Comparison of ENCODE assay signal across 2 cellular contexts in the genomic region with DNA sequence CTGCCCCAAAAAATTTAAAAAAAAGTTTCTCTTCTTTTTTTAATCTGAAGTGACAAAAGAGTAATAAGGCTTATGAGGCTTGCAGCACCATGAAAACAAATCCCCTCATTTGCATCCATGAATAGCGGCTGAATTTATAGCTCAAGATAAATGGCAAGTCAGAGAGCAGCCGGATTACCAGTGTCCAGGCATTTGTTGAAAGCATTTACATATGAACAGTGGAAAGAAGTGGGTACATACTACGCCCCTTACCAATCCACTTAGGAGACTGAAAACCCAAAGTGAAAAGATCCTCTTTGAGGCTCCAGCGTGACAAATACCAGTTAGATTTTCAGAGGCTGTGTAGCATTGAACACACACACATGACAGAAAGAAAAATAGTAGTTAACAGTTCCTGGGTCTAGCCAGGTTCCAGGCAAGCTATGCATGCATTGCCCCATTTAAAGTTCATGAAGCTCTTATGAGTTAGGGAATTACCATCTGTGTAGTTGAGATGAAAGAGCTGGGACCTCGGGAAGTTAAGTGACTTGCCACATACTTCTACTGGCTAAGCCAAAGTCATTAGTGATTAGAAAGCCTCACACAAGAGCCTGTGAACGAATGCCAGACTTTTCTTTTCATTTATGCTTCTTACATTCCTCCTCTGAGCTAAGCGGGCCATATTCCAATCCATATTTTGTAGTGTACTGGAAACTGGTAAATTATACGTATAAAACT.
TF ChIP-seq lines count a peak whose summit lies in the region.

No MANE protein-coding gene starts in this region.

TF ChIP-seq in GM23338, 12 proteins besides CTCF, POLR2A, EP300 and RAD21 (continued from another document):
- TF ChIP-seq, protein P1, sequence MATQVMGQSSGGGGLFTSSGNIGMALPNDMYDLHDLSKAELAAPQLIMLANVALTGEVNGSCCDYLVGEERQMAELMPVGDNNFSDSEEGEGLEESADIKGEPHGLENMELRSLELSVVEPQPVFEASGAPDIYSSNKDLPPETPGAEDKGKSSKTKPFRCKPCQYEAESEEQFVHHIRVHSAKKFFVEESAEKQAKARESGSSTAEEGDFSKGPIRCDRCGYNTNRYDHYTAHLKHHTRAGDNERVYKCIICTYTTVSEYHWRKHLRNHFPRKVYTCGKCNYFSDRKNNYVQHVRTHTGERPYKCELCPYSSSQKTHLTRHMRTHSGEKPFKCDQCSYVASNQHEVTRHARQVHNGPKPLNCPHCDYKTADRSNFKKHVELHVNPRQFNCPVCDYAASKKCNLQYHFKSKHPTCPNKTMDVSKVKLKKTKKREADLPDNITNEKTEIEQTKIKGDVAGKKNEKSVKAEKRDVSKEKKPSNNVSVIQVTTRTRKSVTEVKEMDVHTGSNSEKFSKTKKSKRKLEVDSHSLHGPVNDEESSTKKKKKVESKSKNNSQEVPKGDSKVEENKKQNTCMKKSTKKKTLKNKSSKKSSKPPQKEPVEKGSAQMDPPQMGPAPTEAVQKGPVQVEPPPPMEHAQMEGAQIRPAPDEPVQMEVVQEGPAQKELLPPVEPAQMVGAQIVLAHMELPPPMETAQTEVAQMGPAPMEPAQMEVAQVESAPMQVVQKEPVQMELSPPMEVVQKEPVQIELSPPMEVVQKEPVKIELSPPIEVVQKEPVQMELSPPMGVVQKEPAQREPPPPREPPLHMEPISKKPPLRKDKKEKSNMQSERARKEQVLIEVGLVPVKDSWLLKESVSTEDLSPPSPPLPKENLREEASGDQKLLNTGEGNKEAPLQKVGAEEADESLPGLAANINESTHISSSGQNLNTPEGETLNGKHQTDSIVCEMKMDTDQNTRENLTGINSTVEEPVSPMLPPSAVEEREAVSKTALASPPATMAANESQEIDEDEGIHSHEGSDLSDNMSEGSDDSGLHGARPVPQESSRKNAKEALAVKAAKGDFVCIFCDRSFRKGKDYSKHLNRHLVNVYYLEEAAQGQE (IDR thresholded peaks at IDR 0.05; ENCODE audit: unreplicated experiment): no peak
- no peak for TF ChIP-seq NANOG (IDR thresholded peaks at IDR 0.05; ENCODE audit: borderline replicate concordance)
- TF ChIP-seq EZH2 (IDR thresholded peaks at IDR 0.05; ENCODE audit: low read depth, unreplicated experiment): no peak

TF ChIP-seq in WTC11, 78 proteins besides CTCF, POLR2A, EP300 and RAD21 (continued from another document):
- TF ChIP-seq, protein P2, sequence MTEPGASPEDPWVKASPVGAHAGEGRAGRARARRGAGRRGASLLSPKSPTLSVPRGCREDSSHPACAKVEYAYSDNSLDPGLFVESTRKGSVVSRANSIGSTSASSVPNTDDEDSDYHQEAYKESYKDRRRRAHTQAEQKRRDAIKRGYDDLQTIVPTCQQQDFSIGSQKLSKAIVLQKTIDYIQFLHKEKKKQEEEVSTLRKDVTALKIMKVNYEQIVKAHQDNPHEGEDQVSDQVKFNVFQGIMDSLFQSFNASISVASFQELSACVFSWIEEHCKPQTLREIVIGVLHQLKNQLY (CRISPR knock-in tag; IDR thresholded peaks at IDR 0.05): no peak
- TF ChIP-seq, protein P3, sequence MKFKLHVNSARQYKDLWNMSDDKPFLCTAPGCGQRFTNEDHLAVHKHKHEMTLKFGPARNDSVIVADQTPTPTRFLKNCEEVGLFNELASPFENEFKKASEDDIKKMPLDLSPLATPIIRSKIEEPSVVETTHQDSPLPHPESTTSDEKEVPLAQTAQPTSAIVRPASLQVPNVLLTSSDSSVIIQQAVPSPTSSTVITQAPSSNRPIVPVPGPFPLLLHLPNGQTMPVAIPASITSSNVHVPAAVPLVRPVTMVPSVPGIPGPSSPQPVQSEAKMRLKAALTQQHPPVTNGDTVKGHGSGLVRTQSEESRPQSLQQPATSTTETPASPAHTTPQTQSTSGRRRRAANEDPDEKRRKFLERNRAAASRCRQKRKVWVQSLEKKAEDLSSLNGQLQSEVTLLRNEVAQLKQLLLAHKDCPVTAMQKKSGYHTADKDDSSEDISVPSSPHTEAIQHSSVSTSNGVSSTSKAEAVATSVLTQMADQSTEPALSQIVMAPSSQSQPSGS (CRISPR knock-in tag; IDR thresholded peaks at IDR 0.05; ENCODE audit: borderline replicate concordance, low read depth): no peak
- TF ChIP-seq, protein P4, sequence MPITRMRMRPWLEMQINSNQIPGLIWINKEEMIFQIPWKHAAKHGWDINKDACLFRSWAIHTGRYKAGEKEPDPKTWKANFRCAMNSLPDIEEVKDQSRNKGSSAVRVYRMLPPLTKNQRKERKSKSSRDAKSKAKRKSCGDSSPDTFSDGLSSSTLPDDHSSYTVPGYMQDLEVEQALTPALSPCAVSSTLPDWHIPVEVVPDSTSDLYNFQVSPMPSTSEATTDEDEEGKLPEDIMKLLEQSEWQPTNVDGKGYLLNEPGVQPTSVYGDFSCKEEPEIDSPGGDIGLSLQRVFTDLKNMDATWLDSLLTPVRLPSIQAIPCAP (CRISPR knock-in tag; IDR thresholded peaks at IDR 0.05): no peak
- no peak for TF ChIP-seq ATF1 (CRISPR knock-in tag; IDR thresholded peaks at IDR 0.05)
- no peak for TF ChIP-seq RELA (CRISPR knock-in tag; IDR thresholded peaks at IDR 0.05; ENCODE audit: borderline replicate concordance)
- TF ChIP-seq, protein P5, sequence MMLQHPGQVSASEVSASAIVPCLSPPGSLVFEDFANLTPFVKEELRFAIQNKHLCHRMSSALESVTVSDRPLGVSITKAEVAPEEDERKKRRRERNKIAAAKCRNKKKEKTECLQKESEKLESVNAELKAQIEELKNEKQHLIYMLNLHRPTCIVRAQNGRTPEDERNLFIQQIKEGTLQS (CRISPR knock-in tag; conservative IDR thresholded peaks at IDR 0.05): no peak
- TF ChIP-seq NFYB (CRISPR knock-in tag; conservative IDR thresholded peaks at IDR 0.05; ENCODE audit: low read depth): no peak
- TF ChIP-seq ZNF317 (CRISPR knock-in tag; IDR thresholded peaks at IDR 0.05; ENCODE audit: borderline replicate concordance, low read depth): no peak
- TF ChIP-seq NR2C2 (CRISPR knock-in tag; IDR thresholded peaks at IDR 0.05): no peak
- TF ChIP-seq HMGA2 (CRISPR knock-in tag; IDR thresholded peaks at IDR 0.05): no peak
TF ChIP-seq in WTC11: peak in this region for 0.
